19 cellular contexts compared by ENCODE assay signal in the genomic region with DNA sequence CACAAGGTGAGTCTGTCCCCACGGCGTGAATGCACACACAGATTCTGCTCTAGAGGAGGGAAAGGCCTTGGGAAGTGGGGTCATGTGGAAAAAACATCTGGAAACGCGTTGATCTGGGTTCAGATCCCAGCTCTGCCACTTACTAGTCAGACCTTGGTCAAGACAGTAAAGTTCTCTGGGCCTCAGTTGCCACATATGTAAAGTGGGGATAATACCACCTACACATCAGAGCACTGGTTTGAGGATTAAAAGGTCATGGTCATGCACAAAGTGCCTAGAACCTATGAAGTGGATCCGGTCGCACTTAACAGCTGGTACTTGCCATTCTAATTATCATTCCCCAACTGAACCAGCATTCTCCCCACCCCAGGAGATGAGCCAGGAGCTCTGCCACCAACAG. TPM values are rescaled to one million over a fixed set of nuclear protein-coding genes. Genes with fewer than 3 reads are reported as not detected.
DNase-seq lines count a peak whose midpoint lies in the region; ATAC-seq, FAIRE-seq and TF ChIP-seq lines count a peak whose summit lies in the region.
"Had no signal": no experiment of that assay in that cellular context is flagged by ENCODE, and none has a peak within 500 bp of the region (broad histone marks: within the 10 kb centered on the region; RNA-seq: fewer than 3 reads in every experiment).

No MANE protein-coding gene starts in this region.

- no peak overlapping the region for H3K56ac ChIP-seq in IMR-90 (ENCODE audit: extremely low read depth, insufficient read depth, low read length)

- no peak overlapping the region for H3K23ac ChIP-seq in IMR-90 (ENCODE audit: low read depth, low read length)

- H3K4me1 Mint-ChIP-seq in GM23338 = peaks cover 38% of the 10 kb centered on the region

- H3K27me3 ChIP-seq in HepG2 (ENCODE audit: control insufficient read depth in 1 of 2, insufficient read depth in 2 of 2, low read length in 2 of 2) = no peaks in the 10 kb centered on the region
- no peaks in the 10 kb centered on the region for H3K27me3 ChIP-seq in right lobe of liver
- peaks cover 11% of the 10 kb centered on the region; the same call in 1 of the 2 replicates for H3K27me3 ChIP-seq in IMR-90 (ENCODE audit: control insufficient read depth, insufficient read depth, low read length)
- peaks cover 9% of the 10 kb centered on the region for H3K27me3 ChIP-seq in osteoblast (ENCODE audit: insufficient read depth, low read length)
- peaks cover under 1% of the 10 kb centered on the region; the same call in 1 of the 2 replicates for H3K27me3 ChIP-seq in GM23338 (ENCODE audit: insufficient read depth)
- peaks cover 0 to 10% of the 10 kb centered on the region in 2 donors for H3K27me3 ChIP-seq in tibial nerve

- H2AFZ ChIP-seq in HepG2 (ENCODE audit: low read length) (no peak overlapping the region), IMR-90 (replicated peaks; ENCODE audit: low read length, poor library complexity) (peak overlapping the region; percentile 41), osteoblast (ENCODE audit: low read length) (no peak overlapping the region), GM23338 (no peak overlapping the region)

- no peaks in the 10 kb centered on the region for H3F3A ChIP-seq in GM23338 (replicated peaks; ENCODE audit: low read depth)

- TF ChIP-seq CTCF in HepG2 (CRISPR knock-in tag; IDR thresholded peaks at IDR 0.05) = no peak
- no peak for TF ChIP-seq CTCF in right lobe of liver (IDR thresholded peaks at IDR 0.05)
- TF ChIP-seq CTCF in IMR-90 (conservative IDR thresholded peaks at IDR 0.05; ENCODE audit: low read depth, low read length) = no peak
- TF ChIP-seq CTCF in osteoblast (IDR thresholded peaks at IDR 0.05; ENCODE audit: extremely low read depth, low read depth, low read length) = no peak
- TF ChIP-seq CTCF in GM23338 (conservative IDR thresholded peaks at IDR 0.05; ENCODE audit: low read depth in 2 of 2) = no peak
- TF ChIP-seq CTCF in tibial nerve (IDR thresholded peaks at IDR 0.05) = no peak

- no peak overlapping the region for H4K5ac ChIP-seq in IMR-90 (ENCODE audit: low read depth, low read length)

- no peak for FAIRE-seq in HepG2 (lab: Jason Lieb, UNC)
- FAIRE-seq: A204.1, GM12892 had no signal

- H2AK9ac ChIP-seq in IMR-90 (replicated peaks; ENCODE audit: low read depth, low read length, poor library complexity) = no peak overlapping the region

- dilution Hi-C loops in IMR-90 (cut with HindIII; ENCODE audit: low sequenced_read_pairs, unreplicated experiment) = no loop called here

- H3K27ac Mint-ChIP-seq in GM23338 = no peak overlapping the region
- H3K27ac Mint-ChIP-seq: CD4-positive, alpha-beta T cell had no signal

- no peaks in the 10 kb centered on the region; the same call in 2 of the 3 replicates for H3K9me3 Mint-ChIP-seq in GM23338
- H3K9me3 Mint-ChIP-seq: CD4-positive, alpha-beta T cell; H9 had no signal

- H3K14ac ChIP-seq in IMR-90 (replicated peaks; ENCODE audit: low read depth, low read length) = no peak overlapping the region

- ATAC-seq in HepG2 = no peak
- no peak for ATAC-seq in right lobe of liver
- ATAC-seq in IMR-90 (ENCODE audit: low read depth) = no peak
- no peak for ATAC-seq in GM23338

- H3K4me3 ChIP-seq in HepG2 (replicated peaks in 1 of 3; ENCODE audit: insufficient read depth in 1 of 3, low read depth in 2 of 3, low read length in 3 of 3) (no peak overlapping the region), right lobe of liver (no peak overlapping the region), IMR-90 (ENCODE audit: insufficient read depth, low read depth, low read length) (no peak overlapping the region), osteoblast (ENCODE audit: insufficient read depth, low read length) (no peak overlapping the region), GM23338 (no peak overlapping the region), tibial nerve (no peak overlapping the region)

- TF ChIP-seq RAD21 in HepG2 (CRISPR knock-in tag; IDR thresholded peaks at IDR 0.05) (no peak), IMR-90 (IDR thresholded peaks at IDR 0.05; ENCODE audit: low read length) (no peak)

- peaks cover 43% of the 10 kb centered on the region for H3K36me3 Mint-ChIP-seq in GM23338 (ENCODE audit: low read depth)

- no peak for TF ChIP-seq EP300 in HepG2 (IDR thresholded peaks at IDR 0.05; ENCODE audit: low read depth in 2 of 2, low read length in 2 of 2)
- no peak for TF ChIP-seq EP300 in HepG2 (CRISPR knock-in tag; IDR thresholded peaks at IDR 0.05; ENCODE audit: borderline replicate concordance)
- TF ChIP-seq EP300 in tibial nerve (IDR thresholded peaks at IDR 0.05) = no peak

- H3K9me2 ChIP-seq in GM23338 (ENCODE audit: insufficient read depth) = no peaks in the 10 kb centered on the region

- H2BK20ac ChIP-seq in IMR-90 (ENCODE audit: low read depth, low read length) = no peak overlapping the region

- H3K4me1 ChIP-seq in HepG2 (ENCODE audit: insufficient read depth, low read length) (peaks cover 27% of the 10 kb centered on the region), right lobe of liver (peaks cover 0 to 13% (median 0%) of the 10 kb centered on the region in 4 donors), IMR-90 (ENCODE audit: control insufficient read depth, insufficient read depth, low read length) (peaks cover 10% of the 10 kb centered on the region), osteoblast (ENCODE audit: insufficient read depth, low read length) (peaks cover 10% of the 10 kb centered on the region), GM23338 (ENCODE audit: insufficient read depth) (peaks cover 27% of the 10 kb centered on the region), tibial nerve (peaks cover 0 to 18% (median 8%) of the 10 kb centered on the region in 4 donors)

- H3K4me3 Mint-ChIP-seq in GM23338 = no peak overlapping the region
- H3K4me3 Mint-ChIP-seq: CD4-positive, alpha-beta T cell had no signal

- no peak overlapping the region for H3K27ac ChIP-seq in HepG2 (ENCODE audit: extremely low read length, insufficient read depth, low read length)
- no peak overlapping the region for H3K27ac ChIP-seq in right lobe of liver
- H3K27ac ChIP-seq in IMR-90 (ENCODE audit: insufficient read depth, low read length) = no peak overlapping the region
- H3K27ac ChIP-seq in osteoblast (ENCODE audit: low read depth, low read length) = no peak overlapping the region
- no peak overlapping the region for H3K27ac ChIP-seq in GM23338 (ENCODE audit: low read depth)
- H3K27ac ChIP-seq in tibial nerve = no peak overlapping the region
- H3K27ac ChIP-seq: C4-2B had no signal

- H2BK5ac ChIP-seq in IMR-90 (ENCODE audit: low read depth, low read length, poor library complexity, severe bottlenecking) = no peak overlapping the region

- peak overlapping the region; percentile 1; the same call in 1 of the 2 replicates for H2AK5ac ChIP-seq in IMR-90 (ENCODE audit: low read depth, low read length)

- H3K27me3 Mint-ChIP-seq in GM23338 (ENCODE audit: insufficient read depth, low read depth, poor library complexity) = peaks cover 26% of the 10 kb centered on the region

- no peak overlapping the region for H3K4ac ChIP-seq in IMR-90 (ENCODE audit: low read depth, low read length)

- H3K9me3 ChIP-seq in HepG2 (ENCODE audit: low read length) (no peaks in the 10 kb centered on the region), right lobe of liver (no peaks in the 10 kb centered on the region), IMR-90 (ENCODE audit: control insufficient read depth, insufficient read depth, low read length) (no peaks in the 10 kb centered on the region), osteoblast (ENCODE audit: low read depth, low read length) (no peaks in the 10 kb centered on the region), tibial nerve (no peaks in the 10 kb centered on the region)

- DNase-seq in HepG2 (ENCODE audit: low spot score) (no peak), right lobe of liver (no peak), IMR-90 (no peak), osteoblast (ENCODE audit: insufficient read length, low spot score, missing footprints) (peak; percentile 44), GM23338 (ENCODE audit: low spot score) (no peak), tibial nerve (ENCODE audit: low spot score in 2 of 2) (no peak), T1000 (lab: John Stamatoyannopoulos, UW) (no peak)
- DNase-seq: AML-193; CD4-positive, alpha-beta T cell; DMS153; DMS79; GDM1; GOT3; H9 had no signal

- H3K36me3 ChIP-seq in HepG2 (replicated peaks in 1 of 2; ENCODE audit: control insufficient read depth in 1 of 2, insufficient read depth in 2 of 2, low read length in 2 of 2) = peaks cover 6 to 51% of the 10 kb centered on the region in 2 experiments; a peak in 4 of 5 replicates
- no peaks in the 10 kb centered on the region for H3K36me3 ChIP-seq in right lobe of liver
- H3K36me3 ChIP-seq in IMR-90 (ENCODE audit: control insufficient read depth, insufficient read depth, low read length) = no peaks in the 10 kb centered on the region
- no peaks in the 10 kb centered on the region for H3K36me3 ChIP-seq in osteoblast (ENCODE audit: insufficient read depth, low read length)
- peaks cover 7% of the 10 kb centered on the region for H3K36me3 ChIP-seq in GM23338 (ENCODE audit: insufficient read depth)
- no peaks in the 10 kb centered on the region for H3K36me3 ChIP-seq in tibial nerve

- in situ Hi-C loops in HepG2 (cut with HindIII; ENCODE audit: extremely low pct_ligation_motif_present, low pct_unique_long_range_greater_than_20kb) (no loop called here), IMR-90 (cut with MboI; ENCODE audit: low sequenced_read_pairs) (no loop called here)

- BruUV-seq in HepG2 (replicated peaks; lab: Mats Ljungman, UMichigan) (no TSS peak), IMR-90 (replicated peaks; lab: Mats Ljungman, UMichigan) (no TSS peak)

- H4K8ac ChIP-seq in IMR-90 (ENCODE audit: low read depth in 2 of 2, low read length in 2 of 2) = no peak overlapping the region

- no peaks in the 10 kb centered on the region for H4K20me1 ChIP-seq in HepG2 (ENCODE audit: insufficient read depth, low read length)
- H4K20me1 ChIP-seq in IMR-90 (ENCODE audit: insufficient read depth, low read length) = no peaks in the 10 kb centered on the region
- no peaks in the 10 kb centered on the region for H4K20me1 ChIP-seq in osteoblast (ENCODE audit: insufficient read depth, low read length)
- H4K20me1 ChIP-seq in GM23338 (replicated peaks; ENCODE audit: insufficient read depth) = no peaks in the 10 kb centered on the region

- TF ChIP-seq POLR2A in HepG2 (IDR thresholded peaks at IDR 0.05; ENCODE audit: insufficient read depth in 1 of 2, low read depth in 2 of 2, low read length in 2 of 2) (no peak), right lobe of liver (IDR thresholded peaks at IDR 0.05) (no peak), IMR-90 (IDR thresholded peaks at IDR 0.05; ENCODE audit: low read depth, low read length) (no peak), tibial nerve (IDR thresholded peaks at IDR 0.05) (no peak)

- peaks cover 12% of the 10 kb centered on the region for H3K9me1 ChIP-seq in IMR-90 (ENCODE audit: insufficient read depth, low read length)

- H3K79me1 ChIP-seq in IMR-90 (ENCODE audit: low read depth in 1 of 2, low read length in 2 of 2) = no peaks in the 10 kb centered on the region

- H3K4me2 ChIP-seq in HepG2 (ENCODE audit: low read depth, low read length) (no peak overlapping the region), IMR-90 (ENCODE audit: low read depth, low read length) (no peak overlapping the region), osteoblast (ENCODE audit: insufficient read depth, low read length) (no peak overlapping the region), GM23338 (no peak overlapping the region)

- intact Hi-C loops in HepG2 (cut with micrococcal nuclease; ENCODE audit: unreplicated experiment) = no loop called here
- intact Hi-C loops in right lobe of liver (cut with DNase I) = no loop called here
- intact Hi-C loops in IMR-90 (cut with micrococcal nuclease) = no loop called here

- H3K18ac ChIP-seq in IMR-90 (ENCODE audit: low read depth, low read length) = no peak overlapping the region

- 83% methylated on average over 6 of the region's 6 CpGs for WGBS in HepG2 (ENCODE audit: low lambda C conversion rate)
- WGBS in right lobe of liver (ENCODE audit: insufficient coverage, low coverage, low lambda C conversion rate, missing lambda C conversion rate) = 92% methylated on average over 6 of the region's 6 CpGs
- WGBS in IMR-90 (ENCODE audit: extremely low coverage in 2 of 2, insufficient read length in 1 of 2), 2 experiments = no CpG with 5 or more reads among the region's 6 CpGs
- 86 to 93% methylated on average over 6 of the region's 6 CpGs for whole genome bisulfite sequencing in tibial nerve, 2 donors

- no peak overlapping the region for H2BK15ac ChIP-seq in IMR-90 (ENCODE audit: low read depth, low read length)

- POLR2A ChIA-PET in HepG2 (lab: Yijun Ruan, JAX) (interaction anchor here (2.5 kb wide), 1 partner anchor 20 kb away, joined by 8 read pairs; no protein-coding TSS in a partner anchor), IMR-90 (lab: Charles Lee; ENCODE audit: unreplicated experiment) (no interaction called here)

- CTCF ChIA-PET in HepG2 (lab: Yijun Ruan, JAX; ENCODE audit: low intra/inter-chr PET ratio, low total read pairs) = no interaction called here
- CTCF ChIA-PET in IMR-90 (lab: Yijun Ruan, JAX) = no interaction called here

- no peak overlapping the region for H4K91ac ChIP-seq in IMR-90 (ENCODE audit: insufficient read depth, low read depth, low read length)

- H3K79me2 ChIP-seq in HepG2 (ENCODE audit: insufficient read depth, low read length) (no peaks in the 10 kb centered on the region), osteoblast (ENCODE audit: insufficient read depth, low read length) (no peaks in the 10 kb centered on the region), GM23338 (replicated peaks; ENCODE audit: insufficient read depth) (no peaks in the 10 kb centered on the region)

- H3K9ac ChIP-seq in HepG2 (ENCODE audit: insufficient read depth, low read depth, low read length) (no peak overlapping the region), IMR-90 (ENCODE audit: low read depth, low read length) (no peak overlapping the region)

- H2BK120ac ChIP-seq in IMR-90 (ENCODE audit: low read depth, low read length) = no peak overlapping the region

RNA-seq across cellular contexts. Expression of a gene that starts 4.7 kb away (rescaled TPM):
- total RNA-seq in HepG2 (2016; rRNA removed; fragmentation: Illumina TruSeq; extraction: Trizol) (13.1 and 18.9 TPM in 2 replicates), right lobe of liver (1 to 10 TPM; 2.3 to 5.5 (median 3.3) TPM), IMR-90 (2012; rRNA removed) (under 0.01 TPM in 2 replicates), osteoblast (not detected in 2 replicates), tibial nerve (10 to 100 TPM in 1 of 4 donors, 1 to 10 TPM in 2, not detected in 1; 2.9 to 15.3 (median 7.6) TPM)
- 11.1 and 14.7 TPM in 2 replicates for total RNA-seq in HepG2 (2016; cell fraction: cytosol; rRNA removed; fragmentation: Illumina TruSeq; extraction: Trizol; ENCODE audit: low read depth)
- 15.0 and 16.9 TPM in 2 replicates for total RNA-seq in HepG2 (2016; cell fraction: insoluble cytoplasmic fraction; rRNA removed; fragmentation: Illumina TruSeq; extraction: Trizol)
- 23.7 TPM in 2 replicates for total RNA-seq in HepG2 (2016; cell fraction: membrane; rRNA removed; fragmentation: Illumina TruSeq; extraction: Trizol)
- 15.6 and 19.7 TPM in 2 replicates for total RNA-seq in HepG2 (2016; cell fraction: nucleus; rRNA removed; fragmentation: Illumina TruSeq; extraction: Trizol)
- polyA plus RNA-seq in HepG2 (2011; rRNA removed) (17.0 and 26.8 TPM in 2 replicates), IMR-90 (2012; rRNA removed) (0.10 TPM in 2 replicates), GM23338 (2016; fragmentation: Nextera tagmentation; extraction: Ambion mirVana) (15.7 and 18.0 TPM in 2 replicates)
- polyA plus RNA-seq in HepG2 (2011; cell fraction: cytosol; rRNA removed) = 12.8 and 29.8 TPM in 2 replicates
- polyA plus RNA-seq in HepG2 (2011; cell fraction: nucleus; rRNA removed) = 20.1 and 50.9 TPM in 2 replicates
- polyA plus RNA-seq in HepG2 (2012) = 16.4 and 22.2 TPM in 2 replicates
- polyA plus RNA-seq in HepG2 (2016; cell fraction: cytosol; fragmentation: Illumina TruSeq; extraction: Trizol; ENCODE audit: low read depth) = 16.0 and 16.1 TPM in 2 replicates
- 15.2 and 21.6 TPM in 2 replicates for polyA plus RNA-seq in HepG2 (2016; cell fraction: insoluble cytoplasmic fraction; fragmentation: Illumina TruSeq; extraction: Trizol; ENCODE audit: low read depth)
- polyA plus RNA-seq in HepG2 (2016; cell fraction: membrane; fragmentation: Illumina TruSeq; extraction: Trizol; ENCODE audit: low read depth) = 20.3 and 26.3 TPM in 2 replicates
- polyA plus RNA-seq in HepG2 (2016; cell fraction: nucleus; fragmentation: Illumina TruSeq; extraction: Trizol; ENCODE audit: insufficient read depth, low read depth) = 28.0 and 30.9 TPM in 2 replicates
- polyA minus RNA-seq in HepG2 (2011; rRNA and poly(A)+ RNA removed; ENCODE audit: low replicate concordance) = 0.70 and 23.3 TPM in 2 replicates
- 8.8 and 12.8 TPM in 2 replicates for polyA minus RNA-seq in HepG2 (2011; cell fraction: cytosol; rRNA and poly(A)+ RNA removed)
- 13.3 and 16.5 TPM in 2 replicates for polyA minus RNA-seq in HepG2 (2011; cell fraction: nucleus; rRNA and poly(A)+ RNA removed)
- 0.05 and 0.07 TPM in 2 replicates for polyA plus RNA-seq in IMR-90 (2012; cell fraction: cytosol; rRNA removed)
- 0.05 and 0.15 TPM in 2 replicates for polyA plus RNA-seq in IMR-90 (2012; cell fraction: nucleus; rRNA removed; ENCODE audit: low replicate concordance)
- 21.3 and 174 TPM in 2 replicates for total RNA-seq in GM23338 (2014; rRNA removed; shearing (Covaris generic))
- total RNA-seq: CD4-positive, alpha-beta T cell; Daoy had no signal
- polyA plus RNA-seq: BJ had no signal

RNA-seq across cellular contexts. Expression of a gene that starts 26.7 kb away (rescaled TPM):
- total RNA-seq in HepG2 (2016; rRNA removed; fragmentation: Illumina TruSeq; extraction: Trizol) (21.9 and 41.5 TPM in 2 replicates), right lobe of liver (100 to 1,000 TPM in 4 of 6 experiments, 10 to 100 TPM in 2; 70.6 to 199 (median 117) TPM), IMR-90 (2012; rRNA removed) (79.6 and 86.7 TPM in 2 replicates), osteoblast (228 and 255 TPM in 2 replicates), tibial nerve (100 to 1,000 TPM; 196 to 437 (median 306) TPM)
- 16.3 and 18.0 TPM in 2 replicates for total RNA-seq in HepG2 (2016; cell fraction: cytosol; rRNA removed; fragmentation: Illumina TruSeq; extraction: Trizol; ENCODE audit: low read depth)
- total RNA-seq in HepG2 (2016; cell fraction: insoluble cytoplasmic fraction; rRNA removed; fragmentation: Illumina TruSeq; extraction: Trizol) = 28.8 and 36.5 TPM in 2 replicates
- 19.8 and 22.3 TPM in 2 replicates for total RNA-seq in HepG2 (2016; cell fraction: membrane; rRNA removed; fragmentation: Illumina TruSeq; extraction: Trizol)
- 36.8 and 40.7 TPM in 2 replicates for total RNA-seq in HepG2 (2016; cell fraction: nucleus; rRNA removed; fragmentation: Illumina TruSeq; extraction: Trizol)
- polyA plus RNA-seq in HepG2 (2011; rRNA removed) (41.4 and 61.2 TPM in 2 replicates), IMR-90 (2012; rRNA removed) (136 and 138 TPM in 2 replicates), GM23338 (2016; fragmentation: Nextera tagmentation; extraction: Ambion mirVana) (24.3 and 28.5 TPM in 2 replicates)
- polyA plus RNA-seq in HepG2 (2011; cell fraction: cytosol; rRNA removed) = 53.0 and 53.4 TPM in 2 replicates
- polyA plus RNA-seq in HepG2 (2011; cell fraction: nucleus; rRNA removed) = 67.2 and 67.4 TPM in 2 replicates
- polyA plus RNA-seq in HepG2 (2012) = 40.9 and 56.2 TPM in 2 replicates
- 5.2 and 6.8 TPM in 2 replicates for polyA plus RNA-seq in HepG2 (2016; cell fraction: cytosol; fragmentation: Illumina TruSeq; extraction: Trizol; ENCODE audit: low read depth)
- polyA plus RNA-seq in HepG2 (2016; cell fraction: insoluble cytoplasmic fraction; fragmentation: Illumina TruSeq; extraction: Trizol; ENCODE audit: low read depth) = 31.8 and 38.4 TPM in 2 replicates
- 14.3 and 15.5 TPM in 2 replicates for polyA plus RNA-seq in HepG2 (2016; cell fraction: membrane; fragmentation: Illumina TruSeq; extraction: Trizol; ENCODE audit: low read depth)
- polyA plus RNA-seq in HepG2 (2016; cell fraction: nucleus; fragmentation: Illumina TruSeq; extraction: Trizol; ENCODE audit: insufficient read depth, low read depth) = 75.7 and 99.5 TPM in 2 replicates
- 88.8 and 131 TPM in 2 replicates for polyA minus RNA-seq in HepG2 (2011; rRNA and poly(A)+ RNA removed; ENCODE audit: low replicate concordance)
- 52.9 and 68.3 TPM in 2 replicates for polyA minus RNA-seq in HepG2 (2011; cell fraction: cytosol; rRNA and poly(A)+ RNA removed)
- 54.3 and 80.4 TPM in 2 replicates for polyA minus RNA-seq in HepG2 (2011; cell fraction: nucleus; rRNA and poly(A)+ RNA removed)
- 105 and 167 TPM in 2 replicates for polyA plus RNA-seq in IMR-90 (2012; cell fraction: cytosol; rRNA removed)
- polyA plus RNA-seq in IMR-90 (2012; cell fraction: nucleus; rRNA removed; ENCODE audit: low replicate concordance) = 102 and 107 TPM in 2 replicates
- total RNA-seq in GM23338 (2014; rRNA removed; shearing (Covaris generic)) = 36.7 and 43.4 TPM in 2 replicates
